ENCODE assay signal across 20 cellular contexts in the genomic region with DNA sequence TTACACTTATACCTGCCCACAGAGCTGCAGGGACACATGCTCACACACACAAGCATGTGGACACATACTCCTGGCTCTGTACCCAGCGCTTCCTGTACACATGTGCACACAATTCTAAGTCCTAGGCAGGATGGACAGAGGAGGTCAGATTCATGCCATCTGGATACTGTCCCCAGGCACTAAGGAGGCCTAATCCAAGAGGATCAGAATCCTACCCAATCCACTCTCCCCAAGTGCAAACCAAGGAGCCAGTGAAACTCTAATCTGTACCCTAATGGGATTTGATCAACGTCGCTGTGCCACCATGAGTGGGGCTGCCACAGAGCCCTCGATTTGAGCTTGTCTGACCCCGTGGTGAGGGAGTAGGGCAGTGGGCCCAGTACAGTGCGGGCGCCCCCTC. TPM values are rescaled to one million over a fixed set of nuclear protein-coding genes. Genes with fewer than 3 reads are reported as not detected.
DNase-seq lines count a peak whose midpoint lies in the region; ATAC-seq, FAIRE-seq and TF ChIP-seq lines count a peak whose summit lies in the region.
"Had no signal": no experiment of that assay in that cellular context is flagged by ENCODE, and none has a peak within 500 bp of the region (broad histone marks: within the 10 kb centered on the region; RNA-seq: fewer than 3 reads in every experiment).

No MANE protein-coding gene starts in this region.

- peaks cover 2% of the 10 kb centered on the region for H3K27me3 ChIP-seq in bronchial epithelial cell (ENCODE audit: control insufficient read depth, insufficient read depth, low read length)
- H3K27me3 ChIP-seq: BLaER1 had no signal

- CTCF ChIA-PET in activated CD8-positive, alpha-beta T cell treated with anti-CD3 and anti-CD28 coated beads, Interleukin-2, amount 10 ng/mL, durations not matched to agents 7 days and 5 days (lab: Charles Lee) = interaction anchor here (1.0 kb wide), 1 partner anchor 13 kb away, joined by 3 read pairs; no protein-coding TSS in a partner anchor
- CTCF ChIA-PET in activated CD8-positive, alpha-beta T cell treated with anti-CD3 and anti-CD28 coated beads for 36 hours (lab: Charles Lee) = interaction anchor here (7.8 kb wide), 1 partner anchor 13 kb away, joined by 34 read pairs; no protein-coding TSS in a partner anchor

- FAIRE-seq in bronchial epithelial cell (lab: Jason Lieb, UNC) = peak; percentile 77
- FAIRE-seq: G401.6, GM12891 had no signal

- H3K36me3 Mint-ChIP-seq in activated CD8-positive, alpha-beta T cell treated with anti-CD3 and anti-CD28 coated beads, Interleukin-2, amount 10 ng/mL, durations not matched to agents 7 days and 5 days (ENCODE audit: low read depth) = no peaks in the 10 kb centered on the region
- peaks cover 8% of the 10 kb centered on the region for H3K36me3 Mint-ChIP-seq in activated CD8-positive, alpha-beta T cell treated with anti-CD3 and anti-CD28 coated beads for 36 hours (ENCODE audit: low read depth)

- intact Hi-C loops in activated CD8-positive, alpha-beta T cell treated with anti-CD3 and anti-CD28 coated beads for 36 hours (cut with micrococcal nuclease) = no loop called here

- TF ChIP-seq CTCF in activated CD8-positive, alpha-beta T cell treated with anti-CD3 and anti-CD28 coated beads for 36 hours (IDR thresholded peaks at IDR 0.05) = no peak
- no peak for TF ChIP-seq CTCF in bronchial epithelial cell (IDR thresholded peaks at IDR 0.05; ENCODE audit: insufficient read depth, low read length, severe bottlenecking)

- no peaks in the 10 kb centered on the region for H3K9me3 Mint-ChIP-seq in activated CD8-positive, alpha-beta T cell treated with anti-CD3 and anti-CD28 coated beads, Interleukin-2, amount 10 ng/mL, durations not matched to agents 7 days and 5 days (ENCODE audit: insufficient read depth)
- H3K9me3 Mint-ChIP-seq in activated CD8-positive, alpha-beta T cell treated with anti-CD3 and anti-CD28 coated beads for 36 hours = no peaks in the 10 kb centered on the region
- H3K9me3 Mint-ChIP-seq: CD8-positive, alpha-beta memory T cell; H9 had no signal

- POLR2A ChIA-PET in activated CD8-positive, alpha-beta T cell treated with anti-CD3 and anti-CD28 coated beads, Interleukin-2, amount 10 ng/mL, durations not matched to agents 7 days and 5 days (lab: Charles Lee) = no interaction called here
- POLR2A ChIA-PET in activated CD8-positive, alpha-beta T cell treated with anti-CD3 and anti-CD28 coated beads for 36 hours (lab: Charles Lee) = no interaction called here

- ATAC-seq in activated CD8-positive, alpha-beta T cell treated with anti-CD3 and anti-CD28 coated beads, Interleukin-2, amount 10 ng/mL, durations not matched to agents 7 days and 5 days = no peak
- ATAC-seq in activated CD8-positive, alpha-beta T cell treated with anti-CD3 and anti-CD28 coated beads for 36 hours = no peak
- no peak for ATAC-seq in left lobe of liver
- ATAC-seq in HG02884 (IDR thresholded peaks at IDR 0.05; ENCODE audit: unreplicated experiment) = no peak

- peak overlapping the region; percentile 60 for H3K27ac Mint-ChIP-seq in activated CD8-positive, alpha-beta T cell treated with anti-CD3 and anti-CD28 coated beads, Interleukin-2, amount 10 ng/mL, durations not matched to agents 7 days and 5 days
- H3K27ac Mint-ChIP-seq in activated CD8-positive, alpha-beta T cell treated with anti-CD3 and anti-CD28 coated beads for 36 hours = no peak overlapping the region
- H3K27ac Mint-ChIP-seq: CD8-positive, alpha-beta memory T cell had no signal

- DNase-seq in activated CD8-positive, alpha-beta T cell treated with anti-CD3 and anti-CD28 coated beads, Interleukin-2, amount 10 ng/mL, durations not matched to agents 7 days and 5 days = no peak
- DNase-seq in activated CD8-positive, alpha-beta T cell treated with anti-CD3 and anti-CD28 coated beads for 36 hours = no peak
- DNase-seq in D341Med (ENCODE audit: low spot score) (peak; percentile 40), NCI-H82 (lab: John Stamatoyannopoulos, UW) (peak; percentile 98), bronchial epithelial cell (ENCODE audit: low read depth) (no peak), superior temporal gyrus (ENCODE audit: extremely low spot score) (no peak), left lobe of liver (ENCODE audit: low spot score) (no peak)
- DNase-seq: 8988T; AML-193; Caco-2; CD8-positive, alpha-beta memory T cell; DMS153; DMS79 treated with DMSO at 0.1 percent for 48 hours; EL; GOT3; H9 had no signal

- no peak overlapping the region for H3K4me3 ChIP-seq in bronchial epithelial cell (ENCODE audit: low read depth, low read length)
- H3K4me3 ChIP-seq: BLaER1 had no signal

- H3K36me3 ChIP-seq in bronchial epithelial cell (ENCODE audit: control insufficient read depth, insufficient read depth, low read length) = no peaks in the 10 kb centered on the region
- H3K36me3 ChIP-seq: BLaER1 had no signal

- no peak overlapping the region for H3K4me3 Mint-ChIP-seq in activated CD8-positive, alpha-beta T cell treated with anti-CD3 and anti-CD28 coated beads, Interleukin-2, amount 10 ng/mL, durations not matched to agents 7 days and 5 days
- no peak overlapping the region for H3K4me3 Mint-ChIP-seq in activated CD8-positive, alpha-beta T cell treated with anti-CD3 and anti-CD28 coated beads for 36 hours
- H3K4me3 Mint-ChIP-seq: CD8-positive, alpha-beta memory T cell; H9 had no signal

- no peaks in the 10 kb centered on the region for H3K27me3 Mint-ChIP-seq in activated CD8-positive, alpha-beta T cell treated with anti-CD3 and anti-CD28 coated beads, Interleukin-2, amount 10 ng/mL, durations not matched to agents 7 days and 5 days (ENCODE audit: low read depth)
- no peaks in the 10 kb centered on the region for H3K27me3 Mint-ChIP-seq in activated CD8-positive, alpha-beta T cell treated with anti-CD3 and anti-CD28 coated beads for 36 hours

- H3K4me1 Mint-ChIP-seq in activated CD8-positive, alpha-beta T cell treated with anti-CD3 and anti-CD28 coated beads, Interleukin-2, amount 10 ng/mL, durations not matched to agents 7 days and 5 days (ENCODE audit: low read depth) = peaks cover 49% of the 10 kb centered on the region
- peaks cover 25% of the 10 kb centered on the region for H3K4me1 Mint-ChIP-seq in activated CD8-positive, alpha-beta T cell treated with anti-CD3 and anti-CD28 coated beads for 36 hours (ENCODE audit: low read depth)
- H3K4me1 Mint-ChIP-seq: H9 had no signal

RNA-seq across cellular contexts. Expression of a gene that starts 26.3 kb away (rescaled TPM):
- 1,000 to 10,000 TPM; 1,446 to 1,455 TPM for total RNA-seq in activated CD8-positive, alpha-beta T cell treated with anti-CD3 and anti-CD28 coated beads, Interleukin-2, amount 10 ng/mL, durations not matched to agents 7 days and 5 days
- 1,000 to 10,000 TPM; 2,061 to 2,067 TPM for total RNA-seq in activated CD8-positive, alpha-beta T cell treated with anti-CD3 and anti-CD28 coated beads for 36 hours
- total RNA-seq in bronchial epithelial cell (2,740 and 5,046 TPM in 2 replicates), left lobe of liver (398 TPM)

RNA-seq across cellular contexts. Expression of a gene that starts 30.6 kb away (rescaled TPM):
- 10 to 100 TPM; 17.0 to 18.5 TPM for total RNA-seq in activated CD8-positive, alpha-beta T cell treated with anti-CD3 and anti-CD28 coated beads, Interleukin-2, amount 10 ng/mL, durations not matched to agents 7 days and 5 days
- total RNA-seq in activated CD8-positive, alpha-beta T cell treated with anti-CD3 and anti-CD28 coated beads for 36 hours = 10 to 100 TPM; 16.2 to 17.5 TPM
- 13.7 and 14.7 TPM in 2 replicates for total RNA-seq in bronchial epithelial cell
- 5.6 TPM for total RNA-seq in left lobe of liver

Comparison
In these comparisons a context has a peak if more than half of its experiments do, and no peak if none do; other contexts are left out.
1. DNase-seq: peak in D341Med (single experiment) and NCI-H82 (single experiment); none in activated CD8-positive, alpha-beta T cell treated with anti-CD3 and anti-CD28 coated beads, Interleukin-2, amount 10 ng/mL, durations not matched to agents 7 days and 5 days (single experiment), activated CD8-positive, alpha-beta T cell treated with anti-CD3 and anti-CD28 coated beads for 36 hours (single experiment), bronchial epithelial cell (single experiment), superior temporal gyrus (single experiment) and left lobe of liver (single experiment).